Comparison of ENCODE assay signal across 12 cellular contexts in genomic region chr10:58998924-58999713, GRCh38.
DNase-seq lines count a peak whose midpoint lies in the region; TF ChIP-seq lines count a peak whose summit lies in the region.
"Had no signal": no experiment of that assay in that cellular context is flagged by ENCODE, and none has a peak within 500 bp of the region (broad histone marks: within the 10 kb centered on the region; RNA-seq: fewer than 3 reads in every experiment).

No MANE protein-coding gene starts in this region.

- H3K4me1 ChIP-seq in stomach = no peaks in the 10 kb centered on the region

- H3K36me3 ChIP-seq in MG63 (no peaks in the 10 kb centered on the region), stomach (no peaks in the 10 kb centered on the region)

- H3K27ac Mint-ChIP-seq in activated CD4-positive, alpha-beta memory T cell treated with anti-CD3 and anti-CD28 coated beads for 36 hours = no peak overlapping the region

- 70 to 88% (median 82%) methylated on average over 8 of the region's 8 CpGs for WGBS in stomach, 5 donors

- no peak for TF ChIP-seq EP300 in stomach (IDR thresholded peaks at IDR 0.05)

- H3K9me3 Mint-ChIP-seq in activated CD4-positive, alpha-beta memory T cell treated with anti-CD3 and anti-CD28 coated beads for 36 hours = no peaks in the 10 kb centered on the region

- CTCF ChIA-PET in activated CD4-positive, alpha-beta memory T cell treated with anti-CD3 and anti-CD28 coated beads for 36 hours (lab: Charles Lee) = no interaction called here

- H3K27me3 ChIP-seq in MG63 (no peaks in the 10 kb centered on the region), stomach (no peaks in the 10 kb centered on the region)

- no peak for TF ChIP-seq CTCF in stomach (IDR thresholded peaks at IDR 0.05)

- H3K36me3 Mint-ChIP-seq in activated CD4-positive, alpha-beta memory T cell treated with anti-CD3 and anti-CD28 coated beads for 36 hours = no peaks in the 10 kb centered on the region

- no peak overlapping the region for H3K4me3 Mint-ChIP-seq in activated CD4-positive, alpha-beta memory T cell treated with anti-CD3 and anti-CD28 coated beads for 36 hours

- no peaks in the 10 kb centered on the region for H3K4me1 Mint-ChIP-seq in activated CD4-positive, alpha-beta memory T cell treated with anti-CD3 and anti-CD28 coated beads for 36 hours (ENCODE audit: low read depth)

- peak; percentile 4 for DNase-seq in MG63
- DNase-seq in fibroblast of peridontal ligament (ENCODE audit: extremely low read depth) = peak; percentile 47
- DNase-seq in midbrain (lab: John Stamatoyannopoulos, UW) = peak; percentile 90
- DNase-seq in stomach = peak; percentile 40
- no peak for DNase-seq in activated effector memory CD4-positive, alpha-beta T cell treated with anti-CD3 and anti-CD28 coated beads, Interleukin-2, amount 50 U/mL, for 16 hours
- no peak for DNase-seq in NCI-H1092 treated with DMSO at 0.1 percent for 48 hours (lab: John Stamatoyannopoulos, UW)
- DNase-seq in activated CD4-positive, alpha-beta memory T cell treated with anti-CD3 and anti-CD28 coated beads for 36 hours = no peak
- no peak for DNase-seq in NK-92 treated with Interleukin-12 subunit alpha and Interleukin-12 subunit beta, amount 100 ng/mL, for 24 hours (lab: John Stamatoyannopoulos, UW)
- DNase-seq: activated T-cell treated with anti-CD3 and anti-CD28 coated beads, Interleukin-2, amount 50 U/mL, for 48 hours; NCI-H1436 treated with DMSO at 0.1 percent for 48 hours; NCI-H69; small intestine had no signal

- H3K4me3 ChIP-seq in MG63 (no peak overlapping the region), stomach (no peak overlapping the region)

- intact Hi-C loops in stomach (cut with DNase I; ENCODE audit: low total_unique reads) = no loop called here
- intact Hi-C loops in activated CD4-positive, alpha-beta memory T cell treated with anti-CD3 and anti-CD28 coated beads for 36 hours (cut with micrococcal nuclease) = no loop called here

- POLR2A ChIA-PET in activated CD4-positive, alpha-beta memory T cell treated with anti-CD3 and anti-CD28 coated beads for 36 hours (lab: Charles Lee) = no interaction called here

- peaks cover 1% of the 10 kb centered on the region for H3K27me3 Mint-ChIP-seq in activated CD4-positive, alpha-beta memory T cell treated with anti-CD3 and anti-CD28 coated beads for 36 hours

- H3K27ac ChIP-seq in stomach = peak overlapping the region in 1 of 5 donors; percentile 20

- TF ChIP-seq POLR2A in stomach (IDR thresholded peaks at IDR 0.05) = no peak

- H3K9me3 ChIP-seq in MG63 = no peaks in the 10 kb centered on the region
- no peaks in the 10 kb centered on the region for H3K9me3 ChIP-seq in stomach

Comparison
In these comparisons a context has a peak if more than half of its experiments do, and no peak if none do; other contexts are left out.
1. DNase-seq: peak in MG63 (single experiment), fibroblast of peridontal ligament (single experiment), midbrain (single experiment) and stomach (single experiment); none in activated effector memory CD4-positive, alpha-beta T cell treated with anti-CD3 and anti-CD28 coated beads, Interleukin-2, amount 50 U/mL, for 16 hours (single experiment), NCI-H1092 treated with DMSO at 0.1 percent for 48 hours (single experiment), activated CD4-positive, alpha-beta memory T cell treated with anti-CD3 and anti-CD28 coated beads for 36 hours (single experiment) and NK-92 treated with Interleukin-12 subunit alpha and Interleukin-12 subunit beta, amount 100 ng/mL, for 24 hours (single experiment).